In the genomic region with DNA sequence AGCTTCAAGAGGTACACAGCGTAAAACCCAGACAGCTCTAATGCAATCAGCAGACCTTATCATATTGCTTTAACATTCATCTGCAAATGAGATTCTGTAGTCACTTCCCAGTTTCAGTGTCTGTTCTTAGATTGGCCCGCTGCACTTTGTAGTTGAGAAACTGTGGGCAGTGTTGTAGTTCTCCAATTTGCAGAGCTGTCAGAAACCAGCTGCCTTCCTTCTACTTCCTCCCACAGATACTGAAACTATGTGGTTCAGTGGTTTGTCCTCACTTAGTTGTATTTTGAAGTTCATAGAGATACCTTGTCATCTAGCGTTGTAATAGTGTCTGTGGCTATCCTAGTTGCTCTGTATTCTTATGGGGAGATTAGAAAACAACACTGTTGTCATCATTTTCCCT, we compare ENCODE assay signal across 8 cellular contexts. TPM values are rescaled to one million over a fixed set of nuclear protein-coding genes. Genes with fewer than 3 reads are reported as not detected.
DNase-seq lines count a peak whose midpoint lies in the region; ATAC-seq and TF ChIP-seq lines count a peak whose summit lies in the region.

No MANE protein-coding gene starts in this region.

- POLR2A ChIA-PET in Caco-2 (lab: Charles Lee) = no interaction called here

- TF ChIP-seq CTCF in GM12864 (IDR thresholded peaks at IDR 0.05; ENCODE audit: low read depth, low read length, missing control alignments) = no peak
- TF ChIP-seq CTCF in Caco-2 (IDR thresholded peaks at IDR 0.05; ENCODE audit: insufficient read depth in 1 of 2, low read depth in 1 of 2, low read length in 1 of 2, severe bottlenecking in 1 of 2, unreplicated experiment in 1 of 2) = no peak

- no peak overlapping the region for H3K27ac Mint-ChIP-seq in activated naive CD4-positive, alpha-beta T cell treated with anti-CD3 and anti-CD28 coated beads for 36 hours
- no peak overlapping the region for H3K27ac Mint-ChIP-seq in Caco-2 (ENCODE audit: unreplicated experiment)

- no peaks in the 10 kb centered on the region for H3K9me3 ChIP-seq in Caco-2

- ATAC-seq in GM21447 (IDR thresholded peaks at IDR 0.05; ENCODE audit: unreplicated experiment) = peak; percentile 100

- intact Hi-C loops in activated naive CD4-positive, alpha-beta T cell treated with anti-CD3 and anti-CD28 coated beads for 36 hours (cut with micrococcal nuclease) = loop anchor here (2.0 to 5.0 kb wide), 2 partner anchors 28 to 37 kb away; no protein-coding TSS in a partner anchor
- intact Hi-C loops in Caco-2 (cut with micrococcal nuclease; ENCODE audit: unreplicated experiment) = no loop called here

- H3K36me3 ChIP-seq in Caco-2 (ENCODE audit: control insufficient read depth, insufficient read depth, low read length) = no peaks in the 10 kb centered on the region

- H3K4me3 ChIP-seq in GM12864 (ENCODE audit: low read depth, low read length) (no peak overlapping the region), Caco-2 (ENCODE audit: low read depth, low read length) (no peak overlapping the region)
- H3K4me3 ChIP-seq in Jurkat, Clone E6-1 (ENCODE audit: low read length) = no peak overlapping the region

- H3K4me1 ChIP-seq in Caco-2 = no peaks in the 10 kb centered on the region

- no peak overlapping the region for H3K4me3 Mint-ChIP-seq in activated naive CD4-positive, alpha-beta T cell treated with anti-CD3 and anti-CD28 coated beads for 36 hours
- H3K4me3 Mint-ChIP-seq in Caco-2 (ENCODE audit: unreplicated experiment) = no peak overlapping the region

- CTCF ChIA-PET in activated naive CD4-positive, alpha-beta T cell treated with anti-CD3 and anti-CD28 coated beads for 36 hours (lab: Charles Lee) = interaction anchor here (0.6 kb wide), 1 partner anchor 38 kb away, joined by 3 read pairs; no protein-coding TSS in a partner anchor
- CTCF ChIA-PET in Caco-2 (lab: Charles Lee) = no interaction called here

- no TSS peak for BruUV-seq in Caco-2 (replicated peaks; lab: Mats Ljungman, UMichigan)

- no peaks in the 10 kb centered on the region for H3K9me3 Mint-ChIP-seq in activated naive CD4-positive, alpha-beta T cell treated with anti-CD3 and anti-CD28 coated beads for 36 hours
- no peaks in the 10 kb centered on the region for H3K9me3 Mint-ChIP-seq in Caco-2 (ENCODE audit: unreplicated experiment)

- peaks cover 8% of the 10 kb centered on the region for H3K4me1 Mint-ChIP-seq in activated naive CD4-positive, alpha-beta T cell treated with anti-CD3 and anti-CD28 coated beads for 36 hours (ENCODE audit: low read depth)
- H3K4me1 Mint-ChIP-seq in Caco-2 (ENCODE audit: low read depth, unreplicated experiment) = no peaks in the 10 kb centered on the region

- H3K36me3 Mint-ChIP-seq in activated naive CD4-positive, alpha-beta T cell treated with anti-CD3 and anti-CD28 coated beads for 36 hours (ENCODE audit: low read depth) = peaks cover 18% of the 10 kb centered on the region
- no peaks in the 10 kb centered on the region for H3K36me3 Mint-ChIP-seq in Caco-2 (ENCODE audit: insufficient read depth, unreplicated experiment)

- H3K27me3 ChIP-seq in Caco-2 (replicated peaks; ENCODE audit: control insufficient read depth, insufficient read depth, low read length) = no peaks in the 10 kb centered on the region

- DNase-seq in GM12864 (ENCODE audit: low read depth) (peak; percentile 93), cerebellar cortex (ENCODE audit: low spot score) (no peak), H4 (ENCODE audit: low spot score) (no peak), Caco-2 (no peak)
- peak; percentile 84 for DNase-seq in Jurkat, Clone E6-1 (ENCODE audit: low read depth, low spot score)
- peak; percentile 53 for DNase-seq in activated naive CD4-positive, alpha-beta T cell treated with anti-CD3 and anti-CD28 coated beads for 36 hours
- DNase-seq in stimulated activated CD4-positive, alpha-beta T cell treated with anti-CD3 and anti-CD28 coated beads, Interleukin-12 subunit alpha, Interleukin-12 subunit beta, amount 100 ng/mL, for 24 hours (ENCODE audit: low read depth in 2 of 2) = peak; percentile 8 to 22

- H3K27me3 Mint-ChIP-seq in activated naive CD4-positive, alpha-beta T cell treated with anti-CD3 and anti-CD28 coated beads for 36 hours (ENCODE audit: low read depth) = no peaks in the 10 kb centered on the region
- H3K27me3 Mint-ChIP-seq in Caco-2 (ENCODE audit: insufficient read depth, unreplicated experiment) = no peaks in the 10 kb centered on the region

RNA-seq across cellular contexts. Expression of a gene that starts 39.6 kb away (rescaled TPM):
- 15.3 TPM for polyA plus RNA-seq in Jurkat, Clone E6-1 (2012; ENCODE audit: insufficient read depth, insufficient read length)
- under 1 TPM in 1 of 2 experiments, not detected in 1; 0.17 TPM for total RNA-seq in activated naive CD4-positive, alpha-beta T cell treated with anti-CD3 and anti-CD28 coated beads for 36 hours
- total RNA-seq in H4 (2014; rRNA removed; shearing (Covaris generic)) = 7.5 and 20.0 TPM in 2 replicates
- total RNA-seq in Caco-2 (2022) = 0.95 and 1.3 TPM in 2 replicates

RNA-seq across cellular contexts. Expression of a gene that starts 53.4 kb away (rescaled TPM):
- 31.4 TPM for polyA plus RNA-seq in Jurkat, Clone E6-1 (2012; ENCODE audit: insufficient read depth, insufficient read length)
- total RNA-seq in activated naive CD4-positive, alpha-beta T cell treated with anti-CD3 and anti-CD28 coated beads for 36 hours = 10 to 100 TPM; 35.8 to 37.4 TPM
- total RNA-seq in H4 (2014; rRNA removed; shearing (Covaris generic)) = 10.8 and 13.6 TPM in 2 replicates
- total RNA-seq in Caco-2 (2022) = 38.3 and 39.4 TPM in 2 replicates

Comparison
In these comparisons a context has a peak if more than half of its experiments do, and no peak if none do; other contexts are left out.
1. DNase-seq: peak in GM12864 (single experiment), Jurkat, Clone E6-1 (single experiment), activated naive CD4-positive, alpha-beta T cell treated with anti-CD3 and anti-CD28 coated beads for 36 hours (single experiment) and stimulated activated CD4-positive, alpha-beta T cell treated with anti-CD3 and anti-CD28 coated beads, Interleukin-12 subunit alpha, Interleukin-12 subunit beta, amount 100 ng/mL, for 24 hours (2 of 2); none in cerebellar cortex (single experiment), H4 (single experiment) and Caco-2 (0 of 2).